ENCODE assay signal across 8 cellular contexts in the genomic region with DNA sequence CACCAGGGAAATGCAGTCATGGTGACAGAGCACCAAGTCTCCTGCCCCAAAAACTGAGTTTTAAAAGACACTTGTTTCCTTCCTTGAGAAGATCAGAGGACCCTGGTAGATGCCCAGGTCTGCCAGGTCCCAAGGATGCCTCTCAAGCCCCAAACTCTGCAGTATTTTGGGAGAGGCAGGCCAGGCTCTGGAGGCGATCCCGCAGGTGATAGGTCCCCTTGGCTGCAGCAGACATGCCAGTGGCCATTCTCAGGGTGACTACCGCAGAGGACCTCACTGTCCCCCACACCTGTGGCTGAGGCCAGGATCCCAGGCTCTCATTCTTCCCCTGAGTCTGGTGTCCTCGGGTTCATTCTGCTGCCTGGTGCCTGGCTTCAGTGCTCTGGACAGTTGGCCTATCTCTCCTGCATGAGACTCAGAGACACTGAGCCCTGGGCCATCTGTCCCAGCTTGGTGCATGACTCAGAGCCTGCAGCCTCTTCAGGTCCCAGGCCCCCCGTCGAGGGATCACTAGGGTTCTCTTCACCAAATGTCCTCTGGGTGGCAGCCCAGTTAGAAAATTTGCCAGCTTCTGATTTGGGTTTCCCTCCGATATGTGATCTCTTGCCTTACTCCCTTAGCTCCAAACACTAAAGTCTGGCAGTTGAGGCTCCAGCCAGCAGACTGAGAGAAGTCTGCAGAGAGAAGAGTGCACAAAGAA. TPM values are rescaled to one million over a fixed set of nuclear protein-coding genes. Genes with fewer than 3 reads are reported as not detected.
DNase-seq lines count a peak whose midpoint lies in the region; ATAC-seq, FAIRE-seq and TF ChIP-seq lines count a peak whose summit lies in the region.

No MANE protein-coding gene starts in this region.

- no peaks in the 10 kb centered on the region for H3K36me3 ChIP-seq in right atrium auricular region

- ATAC-seq in Right ventricle myocardium superior (ENCODE audit: poor library complexity) (peak; percentile 44), GM21723 (IDR thresholded peaks at IDR 0.05; ENCODE audit: unreplicated experiment) (no peak)

- H3K27ac Mint-ChIP-seq in mesothelial cell of epicardium: no peak overlapping the region

- no peak overlapping the region for H3K27ac ChIP-seq in right atrium auricular region

- H3K4me3 Mint-ChIP-seq in mesothelial cell of epicardium: no peak overlapping the region

- no peaks in the 10 kb centered on the region for H3K36me3 Mint-ChIP-seq in mesothelial cell of epicardium

- no peak for FAIRE-seq in urothelium cell line (lab: Jason Lieb, UNC)

- peaks cover 0 to 19% of the 10 kb centered on the region in 2 donors for H3K4me1 ChIP-seq in right atrium auricular region

- intact Hi-C loops in Right ventricle myocardium superior (cut with DNase I): no loop called here

- H3K27me3 ChIP-seq in right atrium auricular region: no peaks in the 10 kb centered on the region

- no peaks in the 10 kb centered on the region for H3K9me3 Mint-ChIP-seq in mesothelial cell of epicardium

- DNase-seq in Right ventricle myocardium superior (no peak), right atrium auricular region (ENCODE audit: low spot score) (no peak), OCI-M1 (lab: John Stamatoyannopoulos, UW) (peak; percentile 28), fibroblast of the aortic adventitia (ENCODE audit: low read depth) (no peak), urothelium cell line (ENCODE audit: low spot score) (peak; percentile 44), NOMO-1 treated with dmso at 0.1 percent for 144 hours (lab: John Stamatoyannopoulos, UW; ENCODE audit: unreplicated experiment) (no peak), mesothelial cell of epicardium (ENCODE audit: low spot score in 2 of 2, unreplicated experiment in 2 of 2) (no peak)

- TF ChIP-seq CTCF in right atrium auricular region (IDR thresholded peaks at IDR 0.05): peak in 1 of 2 donors; percentile 44
- peak; percentile 6 for TF ChIP-seq CTCF in fibroblast of the aortic adventitia (IDR thresholded peaks at IDR 0.05; ENCODE audit: insufficient read depth, low read length)
- no peak for TF ChIP-seq CTCF in mesothelial cell of epicardium (IDR thresholded peaks at IDR 0.05; ENCODE audit: unreplicated experiment)

- H3K9me3 ChIP-seq in right atrium auricular region: no peaks in the 10 kb centered on the region

- H3K4me1 Mint-ChIP-seq in mesothelial cell of epicardium: peaks cover 15% of the 10 kb centered on the region

- H3K27me3 Mint-ChIP-seq in mesothelial cell of epicardium (ENCODE audit: low read depth): no peaks in the 10 kb centered on the region

- H3K4me3 ChIP-seq in right atrium auricular region: no peak overlapping the region
- no peak overlapping the region for H3K4me3 ChIP-seq in fibroblast of the aortic adventitia (ENCODE audit: low read depth, low read length)

RNA-seq across cellular contexts. Expression of a gene that starts 59.7 kb away (rescaled TPM):
- 12.6 TPM for total RNA-seq in Right ventricle myocardium superior
- 10 to 100 TPM in 1 of 2 donors, 1 to 10 TPM in 1; 8.9 to 17.7 TPM for total RNA-seq in right atrium auricular region
- total RNA-seq in fibroblast of the aortic adventitia (ENCODE audit: low replicate concordance): 1.1 and 2.5 TPM in 2 replicates
- total RNA-seq in mesothelial cell of epicardium: 51.1 to 51.5 TPM (median 51.1 TPM) in 3 replicates

Comparison
In these comparisons a context has a peak if more than half of its experiments do, and no peak if none do; other contexts are left out.
1. DNase-seq: peak in OCI-M1 (single experiment) and urothelium cell line (single experiment); none in Right ventricle myocardium superior (single experiment), right atrium auricular region (single experiment), fibroblast of the aortic adventitia (single experiment), NOMO-1 treated with dmso at 0.1 percent for 144 hours (single experiment) and mesothelial cell of epicardium (0 of 2).